8 cellular contexts compared by ENCODE assay signal in the genomic region with DNA sequence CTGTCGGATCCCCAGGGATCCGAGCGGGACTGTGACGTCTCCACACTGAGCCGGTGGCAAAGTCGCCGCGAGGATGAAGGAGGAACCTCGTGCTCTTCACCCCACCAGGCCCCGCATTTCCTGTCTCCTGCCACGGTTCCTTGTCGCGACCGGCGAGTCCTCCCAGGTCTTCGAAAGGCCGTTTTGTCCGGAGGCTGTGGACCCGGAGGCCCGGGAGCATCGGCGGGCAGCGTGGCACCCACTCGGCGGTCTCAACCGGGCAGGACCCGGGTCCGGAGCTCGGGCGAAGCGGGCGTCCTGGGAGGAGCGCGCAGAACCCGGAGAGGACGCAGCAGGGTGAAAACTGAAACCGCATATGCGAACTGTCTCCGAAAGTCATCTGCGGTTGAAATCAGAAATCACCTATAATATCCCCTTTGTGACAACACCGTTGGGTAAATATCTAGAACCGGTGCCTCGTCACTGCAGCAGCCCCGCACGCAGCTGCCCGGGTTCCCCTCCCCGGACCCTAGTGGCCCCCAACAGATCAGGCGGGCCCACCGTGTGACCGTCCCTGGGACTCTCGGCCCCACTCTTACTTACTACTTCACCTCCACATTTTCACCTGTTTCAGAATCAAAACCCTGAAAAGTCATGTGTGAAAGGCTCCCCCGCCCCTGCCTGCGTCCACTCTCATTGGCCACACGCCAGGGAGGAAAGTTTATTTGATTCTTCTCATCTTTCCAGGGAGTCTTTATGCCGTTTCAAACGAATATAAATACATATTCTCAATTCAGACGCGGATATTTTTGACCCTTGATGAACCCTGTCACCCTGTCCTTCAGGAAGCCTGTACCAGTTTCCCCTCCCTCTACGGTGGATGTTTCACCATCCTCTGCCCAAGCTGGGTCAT. TPM values are rescaled to one million over a fixed set of nuclear protein-coding genes. Genes with fewer than 3 reads are reported as not detected.
A peak's percentile ranks its signal among the peaks of the same experiment; 100 is the strongest.
DNase-seq lines count a peak whose midpoint lies in the region; ATAC-seq and TF ChIP-seq lines count a peak whose summit lies in the region.

No MANE protein-coding gene starts in this region.

- H3K27ac ChIP-seq in breast epithelium: no peak overlapping the region
- H3K27ac ChIP-seq in urinary bladder (ENCODE audit: low read depth): no peak overlapping the region

- no peaks in the 10 kb centered on the region for H3K36me3 Mint-ChIP-seq in mesothelial cell of epicardium

- H3K4me3 ChIP-seq in breast epithelium (peak overlapping the region; percentile 35 to 68 (median 51)), urinary bladder (ENCODE audit: low read depth, low read length) (peak overlapping the region; percentile 32)

- no peaks in the 10 kb centered on the region for H3K9me3 Mint-ChIP-seq in mesothelial cell of epicardium

- H3K4me1 ChIP-seq in breast epithelium: no peaks in the 10 kb centered on the region
- H3K4me1 ChIP-seq in urinary bladder (ENCODE audit: insufficient read depth): peaks cover 3% of the 10 kb centered on the region

- intact Hi-C loops in breast epithelium (cut with DNase I; ENCODE audit: low total_unique reads): no loop called here

- peaks cover 0 to 59% of the 10 kb centered on the region in 2 donors for H3K27me3 ChIP-seq in breast epithelium

- 2% methylated on average over 59 of the region's 59 CpGs for WGBS in urinary bladder

- peak overlapping the region; percentile 64 for H3K4me3 Mint-ChIP-seq in mesothelial cell of epicardium

- peaks cover 18% of the 10 kb centered on the region for H3K4me1 Mint-ChIP-seq in mesothelial cell of epicardium

- peak; percentile 14 for DNase-seq in NOMO-1 treated with DMSO at 0.1 percent for 48 hours (lab: John Stamatoyannopoulos, UW; ENCODE audit: unreplicated experiment)
- DNase-seq in NOMO-1 treated with dmso at 0.1 percent for 144 hours (lab: John Stamatoyannopoulos, UW; ENCODE audit: unreplicated experiment): no peak
- DNase-seq in RPMI7951 (ENCODE audit: low read depth): peak; percentile 32
- no peak for DNase-seq in breast epithelium (ENCODE audit: low spot score in 2 of 2)
- DNase-seq in mesothelial cell of epicardium (ENCODE audit: low spot score in 2 of 2, unreplicated experiment in 2 of 2): no peak
- DNase-seq in NCI-H524 treated with DMSO at 0.1 percent for 48 hours (lab: John Stamatoyannopoulos, UW): no peak

- no peaks in the 10 kb centered on the region for H3K9me3 ChIP-seq in breast epithelium

- peak; percentile 81 for ATAC-seq in HG02870 (IDR thresholded peaks at IDR 0.05; ENCODE audit: unreplicated experiment)

- H3K27me3 Mint-ChIP-seq in mesothelial cell of epicardium (ENCODE audit: low read depth): peaks cover 98% of the 10 kb centered on the region

- TF ChIP-seq CTCF in breast epithelium (IDR thresholded peaks at IDR 0.05) (no peak), mesothelial cell of epicardium (IDR thresholded peaks at IDR 0.05; ENCODE audit: unreplicated experiment) (no peak)

- no peaks in the 10 kb centered on the region for H3K36me3 ChIP-seq in breast epithelium
- no peaks in the 10 kb centered on the region for H3K36me3 ChIP-seq in urinary bladder (ENCODE audit: insufficient read depth)

- no peak for TF ChIP-seq POLR2A in breast epithelium (IDR thresholded peaks at IDR 0.05)

- no peak overlapping the region for H3K27ac Mint-ChIP-seq in mesothelial cell of epicardium

RNA-seq across cellular contexts. Expression of gene ULBP2, which starts 3.0 kb away (rescaled TPM):
- total RNA-seq in RPMI7951 (2014; rRNA removed; shearing (Covaris generic)): 21.8 and 21.9 TPM in 2 replicates
- total RNA-seq in breast epithelium: 1 to 10 TPM in 1 of 3 donors, under 1 TPM in 1, not detected in 1; 0.88 to 1.3 TPM
- 0.23 to 0.42 TPM (median 0.24 TPM) in 3 replicates for total RNA-seq in mesothelial cell of epicardium
- 0.26 TPM for total RNA-seq in urinary bladder
- 0.49 TPM for polyA plus RNA-seq in urinary bladder

RNA-seq across cellular contexts. Expression of gene RAET1G, which starts 15.9 kb away (rescaled TPM):
- 9.9 and 13.4 TPM in 2 replicates for total RNA-seq in RPMI7951 (2014; rRNA removed; shearing (Covaris generic))
- total RNA-seq in breast epithelium (1 to 10 TPM in 1 of 3 donors, not detected in 2; 2.2 TPM), mesothelial cell of epicardium (not detected in 3 replicates), urinary bladder (1.2 TPM)
- 3.4 TPM for polyA plus RNA-seq in urinary bladder

RNA-seq across cellular contexts. Expression of gene ULBP1, which starts 24.9 kb away (rescaled TPM):
- total RNA-seq in RPMI7951 (2014; rRNA removed; shearing (Covaris generic)): 0.20 and 0.36 TPM in 2 replicates
- total RNA-seq in breast epithelium: under 1 TPM in 2 of 3 donors, not detected in 1; under 0.01 to 0.29 TPM
- total RNA-seq in mesothelial cell of epicardium: 0.07 to 0.11 TPM (median 0.11 TPM) in 3 replicates
- 0.16 TPM for total RNA-seq in urinary bladder
- 0.03 TPM for polyA plus RNA-seq in urinary bladder

RNA-seq across cellular contexts. Expression of gene RAET1E, which starts 40.9 kb away (rescaled TPM):
- total RNA-seq in RPMI7951 (2014; rRNA removed; shearing (Covaris generic)): 1.6 and 2.0 TPM in 2 replicates
- 1 to 10 TPM in 1 of 3 donors, not detected in 2; 2.0 TPM for total RNA-seq in breast epithelium
- not detected in 3 replicates for total RNA-seq in mesothelial cell of epicardium
- total RNA-seq in urinary bladder: 0.74 TPM
- 0.99 TPM for polyA plus RNA-seq in urinary bladder

Comparison
In these comparisons a context has a peak if more than half of its experiments do, and no peak if none do; other contexts are left out.
1. DNase-seq: peak in NOMO-1 treated with DMSO at 0.1 percent for 48 hours (single experiment) and RPMI7951 (single experiment); none in NOMO-1 treated with dmso at 0.1 percent for 144 hours (single experiment), breast epithelium (0 of 2), mesothelial cell of epicardium (0 of 2) and NCI-H524 treated with DMSO at 0.1 percent for 48 hours (single experiment).